Comparison of ENCODE assay signal across 9 cellular contexts in genomic region chr14:103714063-103714724, GRCh38. TPM values are rescaled to one million over a fixed set of nuclear protein-coding genes. Genes with fewer than 3 reads are reported as not detected.
DNase-seq lines count a peak whose midpoint lies in the region; ATAC-seq, FAIRE-seq and TF ChIP-seq lines count a peak whose summit lies in the region.
"Had no signal": no experiment of that assay in that cellular context is flagged by ENCODE, and none has a peak within 500 bp of the region (broad histone marks: within the 10 kb centered on the region; RNA-seq: fewer than 3 reads in every experiment).

No MANE protein-coding gene starts in this region.

- CTCF ChIA-PET in HepG2 (lab: Yijun Ruan, JAX; ENCODE audit: low intra/inter-chr PET ratio, low total read pairs), result no interaction called here

- no peak for TF ChIP-seq EP300 in HepG2 (IDR thresholded peaks at IDR 0.05; ENCODE audit: low read depth in 2 of 2, low read length in 2 of 2)
- TF ChIP-seq EP300 in HepG2 (CRISPR knock-in tag; IDR thresholded peaks at IDR 0.05; ENCODE audit: borderline replicate concordance), result no peak

- no peak overlapping the region for H2AFZ ChIP-seq in HepG2 (ENCODE audit: low read length)

- peak overlapping the region; percentile 91 for H3K4me3 Mint-ChIP-seq in activated T-helper 2 cell treated with anti-CD3 and anti-CD28 coated beads, Interferon-gamma antibody, Interleukin-2, Interleukin-4, amounts not matched to agents 10 μg/mL and 5 μg/mL and 100 μg/mL, durations not matched to agents 14 hours and 24 hours and 36 hours (ENCODE audit: low read depth)

- no peaks in the 10 kb centered on the region for H3K9me3 Mint-ChIP-seq in activated T-helper 2 cell treated with anti-CD3 and anti-CD28 coated beads, Interferon-gamma antibody, Interleukin-2, Interleukin-4, amounts not matched to agents 10 μg/mL and 5 μg/mL and 100 μg/mL, durations not matched to agents 14 hours and 24 hours and 36 hours

- POLR2A ChIA-PET in HepG2 (lab: Yijun Ruan, JAX), result no interaction called here

- FAIRE-seq in HepG2 (lab: Jason Lieb, UNC), result no peak

- TF ChIP-seq RAD21 in HepG2 (CRISPR knock-in tag; IDR thresholded peaks at IDR 0.05), result no peak

- TF ChIP-seq POLR2A in HepG2 (IDR thresholded peaks at IDR 0.05; ENCODE audit: insufficient read depth in 1 of 2, low read depth in 2 of 2, low read length in 2 of 2) (no peak), right lobe of liver (IDR thresholded peaks at IDR 0.05) (no peak)

- H3K4me3 ChIP-seq in HepG2 (replicated peaks in 1 of 3; ENCODE audit: insufficient read depth in 1 of 3, low read depth in 2 of 3, low read length in 3 of 3), result peak overlapping the region; percentile 58 to 80 (median 64); a peak in 4 of 6 replicates
- peak overlapping the region in 1 of 3 donors; percentile 94 for H3K4me3 ChIP-seq in right lobe of liver
- peak overlapping the region; percentile 57 for H3K4me3 ChIP-seq in kidney epithelial cell (ENCODE audit: low read depth, low read length)

- BruUV-seq in HepG2 (replicated peaks; lab: Mats Ljungman, UMichigan), result TSS peak; percentile 75

- H3K27me3 ChIP-seq in HepG2 (ENCODE audit: control insufficient read depth in 1 of 2, insufficient read depth in 2 of 2, low read length in 2 of 2) (no peaks in the 10 kb centered on the region), right lobe of liver (no peaks in the 10 kb centered on the region), kidney epithelial cell (ENCODE audit: control insufficient read depth, insufficient read depth, low read length) (no peaks in the 10 kb centered on the region)

- peak overlapping the region; percentile 77 for H3K4me2 ChIP-seq in HepG2 (ENCODE audit: low read depth, low read length)

- H3K27ac Mint-ChIP-seq in activated T-helper 2 cell treated with anti-CD3 and anti-CD28 coated beads, Interferon-gamma antibody, Interleukin-2, Interleukin-4, amounts not matched to agents 10 μg/mL and 5 μg/mL and 100 μg/mL, durations not matched to agents 14 hours and 24 hours and 36 hours, result peak overlapping the region; percentile 65

- peaks cover 26% of the 10 kb centered on the region for H3K4me1 Mint-ChIP-seq in activated T-helper 2 cell treated with anti-CD3 and anti-CD28 coated beads, Interferon-gamma antibody, Interleukin-2, Interleukin-4, amounts not matched to agents 10 μg/mL and 5 μg/mL and 100 μg/mL, durations not matched to agents 14 hours and 24 hours and 36 hours (ENCODE audit: low read depth)

- no peaks in the 10 kb centered on the region for H3K27me3 Mint-ChIP-seq in activated T-helper 2 cell treated with anti-CD3 and anti-CD28 coated beads, Interferon-gamma antibody, Interleukin-2, Interleukin-4, amounts not matched to agents 10 μg/mL and 5 μg/mL and 100 μg/mL, durations not matched to agents 14 hours and 24 hours and 36 hours (ENCODE audit: low read depth)

- ATAC-seq in HepG2 (no peak), right lobe of liver (no peak)

- H3K36me3 ChIP-seq in HepG2 (replicated peaks in 1 of 2; ENCODE audit: control insufficient read depth in 1 of 2, insufficient read depth in 2 of 2, low read length in 2 of 2), result peaks cover under 1 to 8% of the 10 kb centered on the region in 2 experiments; a peak in 1 of 5 replicates
- no peaks in the 10 kb centered on the region for H3K36me3 ChIP-seq in right lobe of liver
- no peaks in the 10 kb centered on the region for H3K36me3 ChIP-seq in kidney epithelial cell (ENCODE audit: control insufficient read depth, insufficient read depth, low read length)

- intact Hi-C loops in HepG2 (cut with micrococcal nuclease; ENCODE audit: unreplicated experiment), result no loop called here
- intact Hi-C loops in right lobe of liver (cut with DNase I), result no loop called here
- intact Hi-C loops in activated T-helper 2 cell treated with anti-CD3 and anti-CD28 coated beads, Interferon-gamma antibody, Interleukin-2, Interleukin-4, amounts not matched to agents 10 μg/mL and 5 μg/mL and 100 μg/mL, durations not matched to agents 14 hours and 24 hours and 36 hours (cut with micrococcal nuclease), result loop anchor here (10.0 kb wide), 1 partner anchor 89 kb away; the partner anchor contains the start of gene KLC1

- H3K9me3 ChIP-seq in HepG2 (ENCODE audit: low read length) (no peaks in the 10 kb centered on the region), right lobe of liver (no peaks in the 10 kb centered on the region)

- no peaks in the 10 kb centered on the region; the same call in 1 of the 2 replicates for H4K20me1 ChIP-seq in HepG2 (ENCODE audit: insufficient read depth, low read length)

- H3K9ac ChIP-seq in HepG2 (ENCODE audit: insufficient read depth, low read depth, low read length), result peak overlapping the region; percentile 84

- no peak for DNase-seq in HepG2 (ENCODE audit: low spot score)
- DNase-seq in right lobe of liver, result no peak
- no peak for DNase-seq in activated T-helper 2 cell treated with anti-CD3 and anti-CD28 coated beads, Interferon-gamma antibody, Interleukin-2, Interleukin-4, amounts not matched to agents 10 μg/mL and 5 μg/mL and 100 μg/mL, durations not matched to agents 14 hours and 24 hours and 36 hours (ENCODE audit: low spot score)
- no peak for DNase-seq in kidney epithelial cell (ENCODE audit: low read depth)
- DNase-seq in NCI-H187 treated with DMSO at 0.1 percent for 48 hours (lab: John Stamatoyannopoulos, UW), result no peak
- DNase-seq in NCI-H2029 treated with DMSO at 0.1 percent for 48 hours (lab: John Stamatoyannopoulos, UW), result no peak
- no peak for DNase-seq in AG08396 (ENCODE audit: low spot score)
- no peak for DNase-seq in NCI-H1092 treated with DMSO at 0.1 percent for 48 hours (lab: John Stamatoyannopoulos, UW)
- DNase-seq: NCI-H2171 treated with DMSO at 0.1 percent for 48 hours had no signal

- H3K4me1 ChIP-seq in HepG2 (ENCODE audit: insufficient read depth, low read length), result peaks cover 36% of the 10 kb centered on the region
- H3K4me1 ChIP-seq in right lobe of liver, result peaks cover 0 to 7% (median 2%) of the 10 kb centered on the region in 4 donors

- TF ChIP-seq CTCF in HepG2 (CRISPR knock-in tag; IDR thresholded peaks at IDR 0.05) (no peak), right lobe of liver (IDR thresholded peaks at IDR 0.05) (no peak), kidney epithelial cell (IDR thresholded peaks at IDR 0.05; ENCODE audit: insufficient read depth, low read length, poor library complexity, severe bottlenecking) (no peak)

- H3K36me3 Mint-ChIP-seq in activated T-helper 2 cell treated with anti-CD3 and anti-CD28 coated beads, Interferon-gamma antibody, Interleukin-2, Interleukin-4, amounts not matched to agents 10 μg/mL and 5 μg/mL and 100 μg/mL, durations not matched to agents 14 hours and 24 hours and 36 hours (ENCODE audit: low read depth), result peaks cover 27% of the 10 kb centered on the region

- peak overlapping the region; percentile 81 for H3K27ac ChIP-seq in HepG2 (ENCODE audit: extremely low read length, insufficient read depth, low read length)
- H3K27ac ChIP-seq in right lobe of liver, result no peak overlapping the region

- H3K79me2 ChIP-seq in HepG2 (ENCODE audit: insufficient read depth, low read length), result peaks cover 36% of the 10 kb centered on the region

- 66% methylated on average over 16 of the region's 16 CpGs for WGBS in HepG2 (ENCODE audit: low lambda C conversion rate)
- 64% methylated on average over 14 of the region's 16 CpGs for WGBS in right lobe of liver (ENCODE audit: insufficient coverage, low coverage, low lambda C conversion rate, missing lambda C conversion rate)

- in situ Hi-C loops in HepG2 (cut with HindIII; ENCODE audit: extremely low pct_ligation_motif_present, low pct_unique_long_range_greater_than_20kb), result no loop called here

RNA-seq across cellular contexts. Expression of gene XRCC3, which starts 1.1 kb away (rescaled TPM):
- total RNA-seq in HepG2 (2016; rRNA removed; fragmentation: Illumina TruSeq; extraction: Trizol) (22.7 and 25.8 TPM in 2 replicates), right lobe of liver (1 to 10 TPM in 5 of 6 experiments, under 1 TPM in 1; 0.88 to 6.3 (median 1.8) TPM), kidney epithelial cell (10.4 and 12.3 TPM in 2 replicates)
- total RNA-seq in HepG2 (2016; cell fraction: cytosol; rRNA removed; fragmentation: Illumina TruSeq; extraction: Trizol; ENCODE audit: low read depth), result 7.5 and 8.6 TPM in 2 replicates
- 22.7 and 28.8 TPM in 2 replicates for total RNA-seq in HepG2 (2016; cell fraction: insoluble cytoplasmic fraction; rRNA removed; fragmentation: Illumina TruSeq; extraction: Trizol)
- total RNA-seq in HepG2 (2016; cell fraction: membrane; rRNA removed; fragmentation: Illumina TruSeq; extraction: Trizol), result 19.2 and 25.6 TPM in 2 replicates
- total RNA-seq in HepG2 (2016; cell fraction: nucleus; rRNA removed; fragmentation: Illumina TruSeq; extraction: Trizol), result 16.7 and 17.3 TPM in 2 replicates
- polyA plus RNA-seq in HepG2 (2011; rRNA removed), result 5.4 and 5.8 TPM in 2 replicates
- polyA plus RNA-seq in HepG2 (2011; cell fraction: cytosol; rRNA removed), result 4.3 and 7.4 TPM in 2 replicates
- polyA plus RNA-seq in HepG2 (2011; cell fraction: nucleus; rRNA removed), result 12.7 and 15.0 TPM in 2 replicates
- 6.2 and 8.5 TPM in 2 replicates for polyA plus RNA-seq in HepG2 (2012)
- 5.5 and 6.6 TPM in 2 replicates for polyA plus RNA-seq in HepG2 (2016; cell fraction: cytosol; fragmentation: Illumina TruSeq; extraction: Trizol; ENCODE audit: low read depth)
- 14.6 and 16.7 TPM in 2 replicates for polyA plus RNA-seq in HepG2 (2016; cell fraction: insoluble cytoplasmic fraction; fragmentation: Illumina TruSeq; extraction: Trizol; ENCODE audit: low read depth)
- polyA plus RNA-seq in HepG2 (2016; cell fraction: membrane; fragmentation: Illumina TruSeq; extraction: Trizol; ENCODE audit: low read depth), result 13.9 and 14.8 TPM in 2 replicates
- 39.8 and 43.1 TPM in 2 replicates for polyA plus RNA-seq in HepG2 (2016; cell fraction: nucleus; fragmentation: Illumina TruSeq; extraction: Trizol; ENCODE audit: insufficient read depth, low read depth)
- polyA minus RNA-seq in HepG2 (2011; rRNA and poly(A)+ RNA removed; ENCODE audit: low replicate concordance), result 11.1 and 22.9 TPM in 2 replicates
- polyA minus RNA-seq in HepG2 (2011; cell fraction: cytosol; rRNA and poly(A)+ RNA removed), result 4.7 and 5.6 TPM in 2 replicates
- polyA minus RNA-seq in HepG2 (2011; cell fraction: nucleus; rRNA and poly(A)+ RNA removed), result 5.5 and 7.3 TPM in 2 replicates
- 52.9 and 53.7 TPM in 2 replicates for total RNA-seq in activated T-helper 2 cell treated with anti-CD3 and anti-CD28 coated beads, Interferon-gamma antibody, Interleukin-2, Interleukin-4, amounts not matched to agents 10 μg/mL and 5 μg/mL and 100 μg/mL, durations not matched to agents 14 hours and 24 hours and 36 hours

RNA-seq across cellular contexts. Expression of gene ZFYVE21, which starts 1.4 kb away (rescaled TPM):
- total RNA-seq in HepG2 (2016; rRNA removed; fragmentation: Illumina TruSeq; extraction: Trizol) (34.3 and 35.1 TPM in 2 replicates), right lobe of liver (10 to 100 TPM; 20.9 to 35.2 (median 27.6) TPM), kidney epithelial cell (52.9 and 53.9 TPM in 2 replicates)
- total RNA-seq in HepG2 (2016; cell fraction: cytosol; rRNA removed; fragmentation: Illumina TruSeq; extraction: Trizol; ENCODE audit: low read depth), result 12.0 and 12.6 TPM in 2 replicates
- total RNA-seq in HepG2 (2016; cell fraction: insoluble cytoplasmic fraction; rRNA removed; fragmentation: Illumina TruSeq; extraction: Trizol), result 36.2 and 37.2 TPM in 2 replicates
- total RNA-seq in HepG2 (2016; cell fraction: membrane; rRNA removed; fragmentation: Illumina TruSeq; extraction: Trizol), result 23.9 and 24.1 TPM in 2 replicates
- total RNA-seq in HepG2 (2016; cell fraction: nucleus; rRNA removed; fragmentation: Illumina TruSeq; extraction: Trizol), result 25.9 TPM in 2 replicates
- polyA plus RNA-seq in HepG2 (2011; rRNA removed), result 34.4 and 36.2 TPM in 2 replicates
- polyA plus RNA-seq in HepG2 (2011; cell fraction: cytosol; rRNA removed), result 33.8 and 35.9 TPM in 2 replicates
- 57.7 and 67.1 TPM in 2 replicates for polyA plus RNA-seq in HepG2 (2011; cell fraction: nucleus; rRNA removed)
- polyA plus RNA-seq in HepG2 (2012), result 18.5 and 20.2 TPM in 2 replicates
- polyA plus RNA-seq in HepG2 (2016; cell fraction: cytosol; fragmentation: Illumina TruSeq; extraction: Trizol; ENCODE audit: low read depth), result 9.6 and 11.9 TPM in 2 replicates
- 38.6 and 42.4 TPM in 2 replicates for polyA plus RNA-seq in HepG2 (2016; cell fraction: insoluble cytoplasmic fraction; fragmentation: Illumina TruSeq; extraction: Trizol; ENCODE audit: low read depth)
- 20.7 and 23.8 TPM in 2 replicates for polyA plus RNA-seq in HepG2 (2016; cell fraction: membrane; fragmentation: Illumina TruSeq; extraction: Trizol; ENCODE audit: low read depth)
- polyA plus RNA-seq in HepG2 (2016; cell fraction: nucleus; fragmentation: Illumina TruSeq; extraction: Trizol; ENCODE audit: insufficient read depth, low read depth), result 55.9 and 58.6 TPM in 2 replicates
- 32.6 and 37.6 TPM in 2 replicates for polyA minus RNA-seq in HepG2 (2011; rRNA and poly(A)+ RNA removed; ENCODE audit: low replicate concordance)
- 12.3 and 14.1 TPM in 2 replicates for polyA minus RNA-seq in HepG2 (2011; cell fraction: cytosol; rRNA and poly(A)+ RNA removed)
- polyA minus RNA-seq in HepG2 (2011; cell fraction: nucleus; rRNA and poly(A)+ RNA removed), result 23.7 and 24.3 TPM in 2 replicates
- total RNA-seq in activated T-helper 2 cell treated with anti-CD3 and anti-CD28 coated beads, Interferon-gamma antibody, Interleukin-2, Interleukin-4, amounts not matched to agents 10 μg/mL and 5 μg/mL and 100 μg/mL, durations not matched to agents 14 hours and 24 hours and 36 hours, result 24.6 and 27.5 TPM in 2 replicates
